1 cellular context compared by ENCODE assay signal in the genomic region with DNA sequence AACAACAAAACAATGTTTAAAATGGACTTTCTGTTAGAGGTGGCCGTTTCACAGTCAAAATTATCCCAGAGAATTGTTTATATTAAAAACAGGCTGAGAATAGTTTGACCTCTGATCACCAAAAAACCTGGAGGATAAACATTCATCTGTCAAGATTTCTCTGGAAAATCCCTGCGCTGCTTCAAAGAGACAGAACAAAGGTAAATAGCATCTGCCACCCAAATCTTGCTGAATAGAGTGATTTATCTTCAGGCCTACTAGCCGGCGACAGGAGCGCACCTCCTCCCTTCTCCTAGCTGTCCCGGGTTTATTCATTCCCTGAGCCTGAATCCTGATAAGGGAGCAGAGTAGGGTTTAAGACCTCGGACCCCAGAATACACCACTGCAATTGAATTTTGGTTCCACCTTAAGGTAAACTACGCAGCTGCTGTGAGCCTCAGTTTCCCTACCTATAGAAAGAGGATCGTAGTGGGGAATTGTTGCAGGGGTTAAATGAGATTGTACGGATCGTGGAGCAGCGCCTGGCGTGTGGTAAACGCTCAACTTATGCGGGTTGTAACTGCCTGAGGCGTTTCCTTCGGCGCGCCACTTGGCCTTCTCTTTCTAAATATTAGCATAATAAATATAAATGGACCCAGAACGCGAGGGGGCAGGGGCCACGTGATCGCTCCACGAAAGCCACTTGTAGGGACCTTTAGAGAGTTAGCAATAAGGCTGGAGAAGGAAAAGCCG.
A peak's percentile ranks its signal among the peaks of the same experiment; 100 is the strongest.
TF ChIP-seq lines count a peak whose summit lies in the region.

No MANE protein-coding gene starts in this region.

TF ChIP-seq in K562, 482 proteins besides CTCF, POLR2A, EP300 and RAD21 (continued from another document and continues in another):
- TF ChIP-seq, protein P1, sequence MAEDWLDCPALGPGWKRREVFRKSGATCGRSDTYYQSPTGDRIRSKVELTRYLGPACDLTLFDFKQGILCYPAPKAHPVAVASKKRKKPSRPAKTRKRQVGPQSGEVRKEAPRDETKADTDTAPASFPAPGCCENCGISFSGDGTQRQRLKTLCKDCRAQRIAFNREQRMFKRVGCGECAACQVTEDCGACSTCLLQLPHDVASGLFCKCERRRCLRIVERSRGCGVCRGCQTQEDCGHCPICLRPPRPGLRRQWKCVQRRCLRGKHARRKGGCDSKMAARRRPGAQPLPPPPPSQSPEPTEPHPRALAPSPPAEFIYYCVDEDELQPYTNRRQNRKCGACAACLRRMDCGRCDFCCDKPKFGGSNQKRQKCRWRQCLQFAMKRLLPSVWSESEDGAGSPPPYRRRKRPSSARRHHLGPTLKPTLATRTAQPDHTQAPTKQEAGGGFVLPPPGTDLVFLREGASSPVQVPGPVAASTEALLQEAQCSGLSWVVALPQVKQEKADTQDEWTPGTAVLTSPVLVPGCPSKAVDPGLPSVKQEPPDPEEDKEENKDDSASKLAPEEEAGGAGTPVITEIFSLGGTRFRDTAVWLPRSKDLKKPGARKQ (CRISPR knock-in tag; IDR thresholded peaks at IDR 0.05), result no peak
- TF ChIP-seq CBX8 (IDR thresholded peaks at IDR 0.05; ENCODE audit: borderline replicate concordance, extremely low read depth, low read depth, low read length, poor library complexity, severe bottlenecking), result no peak
- TF ChIP-seq ZKSCAN3 (CRISPR knock-in tag; IDR thresholded peaks at IDR 0.05), result no peak
- TF ChIP-seq RBM17 (IDR thresholded peaks at IDR 0.05; ENCODE audit: borderline replicate concordance, low read depth, low read length), result no peak
- TF ChIP-seq SIN3B (IDR thresholded peaks at IDR 0.05; ENCODE audit: low read depth), result no peak
- no peak for TF ChIP-seq ZNF830 (CRISPR knock-in tag; IDR thresholded peaks at IDR 0.05)
- TF ChIP-seq NFRKB (IDR thresholded peaks at IDR 0.05; ENCODE audit: low read depth), result 0 out of 2 replicates have a peak, but pooled peaks have one; percentile 39
- TF ChIP-seq ATF1 (CRISPR knock-in tag; IDR thresholded peaks at IDR 0.05), result no peak
- TF ChIP-seq ATF1 (tag; IDR thresholded peaks at IDR 0.05), result peak; percentile 34; the same call in 1 of the 2 replicates
- no peak for TF ChIP-seq SMARCA5 (IDR thresholded peaks at IDR 0.05)
- TF ChIP-seq NFE2L1 (tag; IDR thresholded peaks at IDR 0.05; ENCODE audit: borderline replicate concordance, low read depth), result no peak
- TF ChIP-seq ZNF253 (CRISPR knock-in tag; conservative IDR thresholded peaks at IDR 0.05), result no peak
- no peak for TF ChIP-seq ZNF174 (CRISPR knock-in tag; IDR thresholded peaks at IDR 0.05)
- TF ChIP-seq RCOR1 (IDR thresholded peaks at IDR 0.05; ENCODE audit: borderline replicate concordance in 1 of 2, low read depth in 2 of 2, low read length in 2 of 2), result peak; percentile 8 to 82; a peak in 3 of 4 replicates
- TF ChIP-seq ZNF444 (CRISPR knock-in tag; IDR thresholded peaks at IDR 0.05), result no peak
- no peak for TF ChIP-seq TCF7L2 (IDR thresholded peaks at IDR 0.05; ENCODE audit: low read depth, low read length)
- no peak for TF ChIP-seq ERF (CRISPR knock-in tag; IDR thresholded peaks at IDR 0.05)
- TF ChIP-seq RFX5 (IDR thresholded peaks at IDR 0.05; ENCODE audit: low read depth, low read length), result no peak
- TF ChIP-seq, protein P2, sequence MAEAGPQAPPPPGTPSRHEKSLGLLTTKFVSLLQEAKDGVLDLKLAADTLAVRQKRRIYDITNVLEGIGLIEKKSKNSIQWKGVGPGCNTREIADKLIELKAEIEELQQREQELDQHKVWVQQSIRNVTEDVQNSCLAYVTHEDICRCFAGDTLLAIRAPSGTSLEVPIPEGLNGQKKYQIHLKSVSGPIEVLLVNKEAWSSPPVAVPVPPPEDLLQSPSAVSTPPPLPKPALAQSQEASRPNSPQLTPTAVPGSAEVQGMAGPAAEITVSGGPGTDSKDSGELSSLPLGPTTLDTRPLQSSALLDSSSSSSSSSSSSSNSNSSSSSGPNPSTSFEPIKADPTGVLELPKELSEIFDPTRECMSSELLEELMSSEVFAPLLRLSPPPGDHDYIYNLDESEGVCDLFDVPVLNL (CRISPR knock-in tag; IDR thresholded peaks at IDR 0.05; ENCODE audit: low read depth), result no peak
- no peak for TF ChIP-seq RBM25 (IDR thresholded peaks at IDR 0.05; ENCODE audit: low read depth, low read length, severe bottlenecking)
- peak; percentile 35 to 57; a peak in 1 of 4 replicates for TF ChIP-seq FOXK2 (conservative IDR thresholded peaks at IDR 0.05 in 1 of 2, IDR thresholded peaks at IDR 0.05 in 1 of 2; ENCODE audit: low read depth in 2 of 2)
- TF ChIP-seq, protein P3, sequence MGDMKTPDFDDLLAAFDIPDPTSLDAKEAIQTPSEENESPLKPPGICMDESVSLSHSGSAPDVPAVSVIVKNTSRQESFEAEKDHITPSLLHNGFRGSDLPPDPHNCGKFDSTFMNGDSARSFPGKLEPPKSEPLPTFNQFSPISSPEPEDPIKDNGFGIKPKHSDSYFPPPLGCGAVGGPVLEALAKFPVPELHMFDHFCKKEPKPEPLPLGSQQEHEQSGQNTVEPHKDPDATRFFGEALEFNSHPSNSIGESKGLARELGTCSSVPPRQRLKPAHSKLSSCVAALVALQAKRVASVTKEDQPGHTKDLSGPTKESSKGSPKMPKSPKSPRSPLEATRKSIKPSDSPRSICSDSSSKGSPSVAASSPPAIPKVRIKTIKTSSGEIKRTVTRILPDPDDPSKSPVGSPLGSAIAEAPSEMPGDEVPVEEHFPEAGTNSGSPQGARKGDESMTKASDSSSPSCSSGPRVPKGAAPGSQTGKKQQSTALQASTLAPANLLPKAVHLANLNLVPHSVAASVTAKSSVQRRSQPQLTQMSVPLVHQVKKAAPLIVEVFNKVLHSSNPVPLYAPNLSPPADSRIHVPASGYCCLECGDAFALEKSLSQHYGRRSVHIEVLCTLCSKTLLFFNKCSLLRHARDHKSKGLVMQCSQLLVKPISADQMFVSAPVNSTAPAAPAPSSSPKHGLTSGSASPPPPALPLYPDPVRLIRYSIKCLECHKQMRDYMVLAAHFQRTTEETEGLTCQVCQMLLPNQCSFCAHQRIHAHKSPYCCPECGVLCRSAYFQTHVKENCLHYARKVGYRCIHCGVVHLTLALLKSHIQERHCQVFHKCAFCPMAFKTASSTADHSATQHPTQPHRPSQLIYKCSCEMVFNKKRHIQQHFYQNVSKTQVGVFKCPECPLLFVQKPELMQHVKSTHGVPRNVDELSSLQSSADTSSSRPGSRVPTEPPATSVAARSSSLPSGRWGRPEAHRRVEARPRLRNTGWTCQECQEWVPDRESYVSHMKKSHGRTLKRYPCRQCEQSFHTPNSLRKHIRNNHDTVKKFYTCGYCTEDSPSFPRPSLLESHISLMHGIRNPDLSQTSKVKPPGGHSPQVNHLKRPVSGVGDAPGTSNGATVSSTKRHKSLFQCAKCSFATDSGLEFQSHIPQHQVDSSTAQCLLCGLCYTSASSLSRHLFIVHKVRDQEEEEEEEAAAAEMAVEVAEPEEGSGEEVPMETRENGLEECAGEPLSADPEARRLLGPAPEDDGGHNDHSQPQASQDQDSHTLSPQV (IDR thresholded peaks at IDR 0.05), result no peak; the same call in none of the 2 replicates
- TF ChIP-seq FOXA3 (CRISPR knock-in tag; conservative IDR thresholded peaks at IDR 0.05 in 1 of 2, IDR thresholded peaks at IDR 0.05 in 1 of 2), result no peak
- TF ChIP-seq, protein P4, sequence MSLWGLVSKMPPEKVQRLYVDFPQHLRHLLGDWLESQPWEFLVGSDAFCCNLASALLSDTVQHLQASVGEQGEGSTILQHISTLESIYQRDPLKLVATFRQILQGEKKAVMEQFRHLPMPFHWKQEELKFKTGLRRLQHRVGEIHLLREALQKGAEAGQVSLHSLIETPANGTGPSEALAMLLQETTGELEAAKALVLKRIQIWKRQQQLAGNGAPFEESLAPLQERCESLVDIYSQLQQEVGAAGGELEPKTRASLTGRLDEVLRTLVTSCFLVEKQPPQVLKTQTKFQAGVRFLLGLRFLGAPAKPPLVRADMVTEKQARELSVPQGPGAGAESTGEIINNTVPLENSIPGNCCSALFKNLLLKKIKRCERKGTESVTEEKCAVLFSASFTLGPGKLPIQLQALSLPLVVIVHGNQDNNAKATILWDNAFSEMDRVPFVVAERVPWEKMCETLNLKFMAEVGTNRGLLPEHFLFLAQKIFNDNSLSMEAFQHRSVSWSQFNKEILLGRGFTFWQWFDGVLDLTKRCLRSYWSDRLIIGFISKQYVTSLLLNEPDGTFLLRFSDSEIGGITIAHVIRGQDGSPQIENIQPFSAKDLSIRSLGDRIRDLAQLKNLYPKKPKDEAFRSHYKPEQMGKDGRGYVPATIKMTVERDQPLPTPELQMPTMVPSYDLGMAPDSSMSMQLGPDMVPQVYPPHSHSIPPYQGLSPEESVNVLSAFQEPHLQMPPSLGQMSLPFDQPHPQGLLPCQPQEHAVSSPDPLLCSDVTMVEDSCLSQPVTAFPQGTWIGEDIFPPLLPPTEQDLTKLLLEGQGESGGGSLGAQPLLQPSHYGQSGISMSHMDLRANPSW (CRISPR knock-in tag; IDR thresholded peaks at IDR 0.05), result no peak
- no peak for TF ChIP-seq YBX1 (IDR thresholded peaks at IDR 0.05)
- TF ChIP-seq ZNF785 (CRISPR knock-in tag; IDR thresholded peaks at IDR 0.05), result no peak
- TF ChIP-seq, protein P5, sequence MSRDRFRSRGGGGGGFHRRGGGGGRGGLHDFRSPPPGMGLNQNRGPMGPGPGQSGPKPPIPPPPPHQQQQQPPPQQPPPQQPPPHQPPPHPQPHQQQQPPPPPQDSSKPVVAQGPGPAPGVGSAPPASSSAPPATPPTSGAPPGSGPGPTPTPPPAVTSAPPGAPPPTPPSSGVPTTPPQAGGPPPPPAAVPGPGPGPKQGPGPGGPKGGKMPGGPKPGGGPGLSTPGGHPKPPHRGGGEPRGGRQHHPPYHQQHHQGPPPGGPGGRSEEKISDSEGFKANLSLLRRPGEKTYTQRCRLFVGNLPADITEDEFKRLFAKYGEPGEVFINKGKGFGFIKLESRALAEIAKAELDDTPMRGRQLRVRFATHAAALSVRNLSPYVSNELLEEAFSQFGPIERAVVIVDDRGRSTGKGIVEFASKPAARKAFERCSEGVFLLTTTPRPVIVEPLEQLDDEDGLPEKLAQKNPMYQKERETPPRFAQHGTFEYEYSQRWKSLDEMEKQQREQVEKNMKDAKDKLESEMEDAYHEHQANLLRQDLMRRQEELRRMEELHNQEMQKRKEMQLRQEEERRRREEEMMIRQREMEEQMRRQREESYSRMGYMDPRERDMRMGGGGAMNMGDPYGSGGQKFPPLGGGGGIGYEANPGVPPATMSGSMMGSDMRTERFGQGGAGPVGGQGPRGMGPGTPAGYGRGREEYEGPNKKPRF (IDR thresholded peaks at IDR 0.05; ENCODE audit: low read depth, low read length), result no peak
- TF ChIP-seq KAT8 (IDR thresholded peaks at IDR 0.05; ENCODE audit: low read depth), result no peak
- no peak for TF ChIP-seq ZNF589 (CRISPR knock-in tag; IDR thresholded peaks at IDR 0.05; ENCODE audit: low read depth)
- no peak for TF ChIP-seq ARHGAP35 (IDR thresholded peaks at IDR 0.05; ENCODE audit: partially characterized antibody)
- no peak for TF ChIP-seq ZNF584 (CRISPR knock-in tag; IDR thresholded peaks at IDR 0.05; ENCODE audit: low read depth)
- no peak for TF ChIP-seq PCBP2 (IDR thresholded peaks at IDR 0.05; ENCODE audit: low read depth, low read length, poor library complexity, severe bottlenecking)
- no peak for TF ChIP-seq RUNX1 (IDR thresholded peaks at IDR 0.05; ENCODE audit: low read depth)
- peak; percentile 52; the same call in 1 of the 2 replicates for TF ChIP-seq CC2D1A (IDR thresholded peaks at IDR 0.05)
- TF ChIP-seq CBFB (CRISPR knock-in tag; IDR thresholded peaks at IDR 0.05), result no peak
- TF ChIP-seq, protein P6, sequence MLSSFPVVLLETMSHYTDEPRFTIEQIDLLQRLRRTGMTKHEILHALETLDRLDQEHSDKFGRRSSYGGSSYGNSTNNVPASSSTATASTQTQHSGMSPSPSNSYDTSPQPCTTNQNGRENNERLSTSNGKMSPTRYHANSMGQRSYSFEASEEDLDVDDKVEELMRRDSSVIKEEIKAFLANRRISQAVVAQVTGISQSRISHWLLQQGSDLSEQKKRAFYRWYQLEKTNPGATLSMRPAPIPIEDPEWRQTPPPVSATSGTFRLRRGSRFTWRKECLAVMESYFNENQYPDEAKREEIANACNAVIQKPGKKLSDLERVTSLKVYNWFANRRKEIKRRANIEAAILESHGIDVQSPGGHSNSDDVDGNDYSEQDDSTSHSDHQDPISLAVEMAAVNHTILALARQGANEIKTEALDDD (IDR thresholded peaks at IDR 0.05), result no peak
- TF ChIP-seq NBN (IDR thresholded peaks at IDR 0.05; ENCODE audit: low read depth), result peak; percentile 69; the same call in 1 of the 2 replicates
- TF ChIP-seq, protein P7, sequence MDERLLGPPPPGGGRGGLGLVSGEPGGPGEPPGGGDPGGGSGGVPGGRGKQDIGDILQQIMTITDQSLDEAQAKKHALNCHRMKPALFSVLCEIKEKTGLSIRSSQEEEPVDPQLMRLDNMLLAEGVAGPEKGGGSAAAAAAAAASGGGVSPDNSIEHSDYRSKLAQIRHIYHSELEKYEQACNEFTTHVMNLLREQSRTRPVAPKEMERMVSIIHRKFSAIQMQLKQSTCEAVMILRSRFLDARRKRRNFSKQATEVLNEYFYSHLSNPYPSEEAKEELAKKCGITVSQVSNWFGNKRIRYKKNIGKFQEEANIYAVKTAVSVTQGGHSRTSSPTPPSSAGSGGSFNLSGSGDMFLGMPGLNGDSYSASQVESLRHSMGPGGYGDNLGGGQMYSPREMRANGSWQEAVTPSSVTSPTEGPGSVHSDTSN (CRISPR knock-in tag; IDR thresholded peaks at IDR 0.05; ENCODE audit: low read depth), result no peak
- TF ChIP-seq, protein P7 (tag; conservative IDR thresholded peaks at IDR 0.05; ENCODE audit: low read depth), result peak; percentile 92
